ENCODE assay signal across 11 cellular contexts in genomic region chr7:88396295-88396947, GRCh38.
A peak's percentile ranks its signal among the peaks of the same experiment; 100 is the strongest.
DNase-seq lines count a peak whose midpoint lies in the region; ATAC-seq, FAIRE-seq and TF ChIP-seq lines count a peak whose summit lies in the region.
"Had no signal": no experiment of that assay in that cellular context is flagged by ENCODE, and none has a peak within 500 bp of the region (broad histone marks: within the 10 kb centered on the region; RNA-seq: fewer than 3 reads in every experiment).

No MANE protein-coding gene starts in this region.

- H3K4me1 Mint-ChIP-seq in Caco-2 (ENCODE audit: low read depth, unreplicated experiment): peaks cover 11% of the 10 kb centered on the region

- DNase-seq in prostate gland (ENCODE audit: low spot score): no peak
- DNase-seq in pons (ENCODE audit: low spot score): no peak
- DNase-seq in Caco-2: no peak
- no peak for DNase-seq in HTR-8/SVneo (ENCODE audit: insufficient read length, low spot score)
- DNase-seq: activated CD4-positive, alpha-beta memory T cell treated with anti-CD3 and anti-CD28 coated beads, Interleukin-2, amount 10 ng/mL, durations not matched to agents 7 days and 5 days had no signal

- H3K4me3 Mint-ChIP-seq in Caco-2 (ENCODE audit: unreplicated experiment): no peak overlapping the region
- H3K4me3 Mint-ChIP-seq: activated CD4-positive, alpha-beta memory T cell treated with anti-CD3 and anti-CD28 coated beads, Interleukin-2, amount 10 ng/mL, durations not matched to agents 7 days and 5 days had no signal

- H3K27ac Mint-ChIP-seq in Caco-2 (ENCODE audit: unreplicated experiment): no peak overlapping the region
- H3K27ac Mint-ChIP-seq: activated CD4-positive, alpha-beta memory T cell treated with anti-CD3 and anti-CD28 coated beads, Interleukin-2, amount 10 ng/mL, durations not matched to agents 7 days and 5 days had no signal

- peak overlapping the region in 4 of 11 experiments; percentile 36 to 65 (median 56); a peak in 8 of 22 replicates for H3K27ac ChIP-seq in BLaER1 treated with 17β-estradiol and CSF1 and Interleukin-3, amounts not matched to agents 10 nM and 100 nM
- no peak overlapping the region for H3K27ac ChIP-seq in prostate gland
- H3K27ac ChIP-seq: SK-N-MC had no signal

- no peak for TF ChIP-seq POLR2A in prostate gland (IDR thresholded peaks at IDR 0.05)

- no peak overlapping the region; a peak in 1 of 22 replicates for H3K9ac ChIP-seq in BLaER1 treated with 17β-estradiol and CSF1 and Interleukin-3, amounts not matched to agents 10 nM and 100 nM

- H3K27me3 ChIP-seq in BLaER1 treated with 17β-estradiol and CSF1 and Interleukin-3, amounts not matched to agents 10 nM and 100 nM: no peaks in the 10 kb centered on the region
- no peaks in the 10 kb centered on the region for H3K27me3 ChIP-seq in prostate gland (replicated peaks; ENCODE audit: insufficient read depth)
- no peaks in the 10 kb centered on the region for H3K27me3 ChIP-seq in Caco-2 (replicated peaks; ENCODE audit: control insufficient read depth, insufficient read depth, low read length)

- peaks cover 0 to 38% (median 8%) of the 10 kb centered on the region in 10 experiments; a peak in 11 of 20 replicates for H3K4me1 ChIP-seq in BLaER1 treated with 17β-estradiol and CSF1 and Interleukin-3, amounts not matched to agents 10 nM and 100 nM
- H3K4me1 ChIP-seq in prostate gland (replicated peaks): no peaks in the 10 kb centered on the region
- H3K4me1 ChIP-seq in Caco-2: peaks cover 17% of the 10 kb centered on the region

- intact Hi-C loops in prostate gland (cut with DNase I): no loop called here
- intact Hi-C loops in Caco-2 (cut with micrococcal nuclease; ENCODE audit: unreplicated experiment): no loop called here

- H3K4me2 ChIP-seq in BLaER1 treated with 17β-estradiol and CSF1 and Interleukin-3, amounts not matched to agents 10 nM and 100 nM: peak overlapping the region in 6 of 11 experiments; percentile 2 to 64 (median 36); a peak in 10 of 22 replicates

- no peak for FAIRE-seq in HTR-8/SVneo (lab: Jason Lieb, UNC)
- FAIRE-seq: astrocyte had no signal

- no peaks in the 10 kb centered on the region for H3K36me3 Mint-ChIP-seq in Caco-2 (ENCODE audit: insufficient read depth, unreplicated experiment)

- no peak overlapping the region for H3K4me3 ChIP-seq in BLaER1 treated with 17β-estradiol and CSF1 and Interleukin-3, amounts not matched to agents 10 nM and 100 nM
- H3K4me3 ChIP-seq in prostate gland (no peak overlapping the region), Caco-2 (ENCODE audit: low read depth, low read length) (no peak overlapping the region)
- H3K4me3 ChIP-seq: SK-N-MC had no signal

- H3K27me3 Mint-ChIP-seq in Caco-2 (ENCODE audit: insufficient read depth, unreplicated experiment): peaks cover 3% of the 10 kb centered on the region
- H3K27me3 Mint-ChIP-seq: activated CD4-positive, alpha-beta memory T cell treated with anti-CD3 and anti-CD28 coated beads, Interleukin-2, amount 10 ng/mL, durations not matched to agents 7 days and 5 days had no signal

- CTCF ChIA-PET in Caco-2 (lab: Charles Lee): no interaction called here

- WGBS in prostate gland: 75% methylated on average over 2 of the region's 2 CpGs

- H3K36me3 ChIP-seq in BLaER1 treated with 17β-estradiol and CSF1 and Interleukin-3, amounts not matched to agents 10 nM and 100 nM: no peaks in the 10 kb centered on the region
- no peaks in the 10 kb centered on the region for H3K36me3 ChIP-seq in prostate gland
- no peaks in the 10 kb centered on the region for H3K36me3 ChIP-seq in Caco-2 (ENCODE audit: control insufficient read depth, insufficient read depth, low read length)

- POLR2A ChIA-PET in Caco-2 (lab: Charles Lee): no interaction called here

- no peaks in the 10 kb centered on the region for H3K9me3 Mint-ChIP-seq in Caco-2 (ENCODE audit: unreplicated experiment)
- H3K9me3 Mint-ChIP-seq: activated CD4-positive, alpha-beta memory T cell treated with anti-CD3 and anti-CD28 coated beads, Interleukin-2, amount 10 ng/mL, durations not matched to agents 7 days and 5 days had no signal

- ATAC-seq in GM19043 (IDR thresholded peaks at IDR 0.05; ENCODE audit: low read depth, unreplicated experiment) (peak; percentile 72), HG02678 (IDR thresholded peaks at IDR 0.05; ENCODE audit: unreplicated experiment) (peak; percentile 70), HG03520 (IDR thresholded peaks at IDR 0.05; ENCODE audit: unreplicated experiment) (peak; percentile 77)

- BruUV-seq in Caco-2 (replicated peaks; lab: Mats Ljungman, UMichigan): no TSS peak

- H4K20me1 ChIP-seq in BLaER1 treated with 17β-estradiol and CSF1 and Interleukin-3, amounts not matched to agents 10 nM and 100 nM: no peaks in the 10 kb centered on the region

- no peaks in the 10 kb centered on the region for H3K9me3 ChIP-seq in BLaER1 treated with 17β-estradiol and CSF1 and Interleukin-3, amounts not matched to agents 10 nM and 100 nM (replicated peaks in 1 of 11)
- H3K9me3 ChIP-seq in prostate gland: no peaks in the 10 kb centered on the region
- no peaks in the 10 kb centered on the region for H3K9me3 ChIP-seq in Caco-2

- TF ChIP-seq CTCF in prostate gland (IDR thresholded peaks at IDR 0.05): no peak
- no peak for TF ChIP-seq CTCF in Caco-2 (IDR thresholded peaks at IDR 0.05; ENCODE audit: insufficient read depth in 1 of 2, low read depth in 1 of 2, low read length in 1 of 2, severe bottlenecking in 1 of 2, unreplicated experiment in 1 of 2)
